ENCODE assay signal across 8 cellular contexts in the genomic region with DNA sequence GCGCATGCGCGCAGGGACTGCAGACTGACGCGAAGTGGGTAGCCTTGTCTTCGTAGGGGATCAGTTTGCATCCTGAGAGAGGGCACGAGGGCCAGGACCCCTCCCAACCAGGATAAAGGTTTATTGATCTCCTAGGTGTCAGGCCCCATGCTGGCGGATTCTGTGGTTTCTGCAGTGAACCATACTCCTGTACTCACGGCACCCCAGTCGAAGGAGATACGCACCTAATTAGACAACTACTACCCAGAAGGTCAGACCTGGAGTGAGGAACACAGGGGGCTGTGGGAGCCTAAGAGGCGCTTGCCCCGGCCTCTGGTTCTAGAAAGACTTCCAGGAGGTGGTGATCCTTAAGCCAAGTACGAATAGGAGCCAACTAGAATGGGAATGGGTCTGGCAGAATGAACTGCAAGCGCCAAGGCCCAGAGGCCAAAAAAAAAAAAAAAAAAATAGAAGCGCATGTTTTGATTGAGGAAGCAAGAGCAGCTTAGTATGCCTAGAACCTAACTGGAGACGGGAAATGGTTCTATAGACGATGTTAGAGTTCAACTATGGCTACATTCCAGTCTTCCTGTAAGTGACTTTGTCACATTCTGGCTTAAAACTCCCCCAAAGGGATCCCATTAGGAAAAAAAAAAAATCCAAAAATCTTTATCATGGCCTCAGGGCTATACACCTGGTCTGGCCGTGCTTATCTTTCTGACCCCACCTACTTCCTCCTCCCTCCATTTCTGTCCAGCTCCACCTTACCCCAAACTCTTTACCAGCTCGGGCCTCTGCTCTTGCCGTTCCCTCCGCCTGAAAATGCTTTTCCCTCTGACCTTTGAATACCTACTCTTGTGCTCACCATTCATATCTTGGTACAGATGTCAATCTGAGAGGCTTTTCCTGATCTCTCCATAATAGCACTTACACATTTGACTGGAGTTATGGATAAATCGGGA. TPM values are rescaled to one million over a fixed set of nuclear protein-coding genes. Genes with fewer than 3 reads are reported as not detected.
DNase-seq lines count a peak whose midpoint lies in the region; ATAC-seq, FAIRE-seq and TF ChIP-seq lines count a peak whose summit lies in the region.

No MANE protein-coding gene starts in this region.

- H3K9ac ChIP-seq in HUES6 (ENCODE audit: low read length) = peak overlapping the region; percentile 94

- no peak for TF ChIP-seq CTCF in gastroesophageal sphincter (IDR thresholded peaks at IDR 0.05)

- no peaks in the 10 kb centered on the region for H3K27me3 ChIP-seq in HUES6 (ENCODE audit: control insufficient read depth, insufficient read depth, low read length)
- H3K27me3 ChIP-seq in gastroesophageal sphincter = no peaks in the 10 kb centered on the region
- H3K27me3 ChIP-seq in small intestine (ENCODE audit: control insufficient read depth in 2 of 2, insufficient read depth in 2 of 2, low read length in 2 of 2) = no peaks in the 10 kb centered on the region

- peaks cover 30% of the 10 kb centered on the region for H3K4me1 ChIP-seq in HUES6 (ENCODE audit: control insufficient read depth, insufficient read depth, low read length)
- H3K4me1 ChIP-seq in gastroesophageal sphincter = peaks cover 0 to 33% (median 5%) of the 10 kb centered on the region in 3 donors
- peaks cover 0 to 9% of the 10 kb centered on the region in 2 donors for H3K4me1 ChIP-seq in small intestine (ENCODE audit: control insufficient read depth in 2 of 2, insufficient read depth in 1 of 2, low read depth in 1 of 2, low read length in 1 of 2)

- H3K9me3 ChIP-seq in HUES6 (ENCODE audit: control insufficient read depth, insufficient read depth, low read depth, low read length) (no peaks in the 10 kb centered on the region), gastroesophageal sphincter (no peaks in the 10 kb centered on the region), small intestine (ENCODE audit: control insufficient read depth, low read depth) (no peaks in the 10 kb centered on the region)

- TF ChIP-seq POLR2A in gastroesophageal sphincter (IDR thresholded peaks at IDR 0.05) = no peak

- no peak for FAIRE-seq in small intestine (lab: Jason Lieb, UNC)

- H3K36me3 ChIP-seq in HUES6 (ENCODE audit: control insufficient read depth, insufficient read depth, low read length) (no peaks in the 10 kb centered on the region), gastroesophageal sphincter (peaks cover 0 to 4% of the 10 kb centered on the region in 2 donors), small intestine (ENCODE audit: control insufficient read depth in 2 of 2, insufficient read depth in 2 of 2, low read length in 2 of 2) (no peaks in the 10 kb centered on the region)

- no peak for ATAC-seq in gastroesophageal sphincter
- no peak for ATAC-seq in HG02840 (IDR thresholded peaks at IDR 0.05; ENCODE audit: low FRiP score, unreplicated experiment)
- no peak for ATAC-seq in HG02588 (IDR thresholded peaks at IDR 0.05; ENCODE audit: unreplicated experiment)
- ATAC-seq in GM18868 (IDR thresholded peaks at IDR 0.05; ENCODE audit: unreplicated experiment) = no peak

- H3K27ac ChIP-seq in HUES6 (ENCODE audit: low read depth, low read length) (peak overlapping the region; percentile 95), gastroesophageal sphincter (peak overlapping the region; percentile 79 to 99 (median 98)), small intestine (ENCODE audit: low read depth in 1 of 2, low read length in 1 of 2) (peak overlapping the region; percentile 57 to 99)

- peak; percentile 94 for DNase-seq in activated CD8-positive, alpha-beta memory T cell treated with anti-CD3 and anti-CD28 coated beads, Interleukin-2, amount 50 U/mL, for 48 hours
- DNase-seq in small intestine (no peak), islet precursor cell (no peak)

- TF ChIP-seq EP300 in gastroesophageal sphincter (IDR thresholded peaks at IDR 0.05) = no peak

- 53 to 91% methylated on average over 5 to 8 of the region's 23 CpGs for WGBS in gastroesophageal sphincter (ENCODE audit: low coverage in 1 of 2), 2 donors
- 30 to 43% (median 42%) methylated on average over 23 of the region's 23 CpGs for WGBS in small intestine, 3 donors

- peak overlapping the region; percentile 83 for H3K4me3 ChIP-seq in HUES6 (ENCODE audit: low read depth, low read length)
- peak overlapping the region; percentile 58 to 85 for H3K4me3 ChIP-seq in gastroesophageal sphincter
- H3K4me3 ChIP-seq in small intestine (ENCODE audit: low read depth in 1 of 2, low read length in 2 of 2) = peak overlapping the region; percentile 71 to 77

RNA-seq across cellular contexts. Expression of a gene that starts 0.9 kb away (rescaled TPM):
- total RNA-seq in gastroesophageal sphincter = 10 to 100 TPM; 33.9 to 54.1 (median 45.0) TPM
- polyA plus RNA-seq in small intestine = 10 to 100 TPM; 16.8 to 43.2 (median 20.3) TPM

RNA-seq across cellular contexts. Expression of a gene that starts 8.4 kb away (rescaled TPM):
- under 1 TPM in 1 of 4 donors, not detected in 3; 0.13 TPM for total RNA-seq in gastroesophageal sphincter
- polyA plus RNA-seq in small intestine = under 1 TPM; 0.27 to 0.67 (median 0.31) TPM

RNA-seq across cellular contexts. Expression of a gene that starts 19.3 kb away (rescaled TPM):
- 10 to 100 TPM; 19.8 to 52.5 (median 31.6) TPM for total RNA-seq in gastroesophageal sphincter
- 1 to 10 TPM in 2 of 3 donors, not detected in 1; 1.1 to 6.8 TPM for polyA plus RNA-seq in small intestine

RNA-seq across cellular contexts. Expression of a gene that starts 23.9 kb away (rescaled TPM):
- 10 to 100 TPM; 10.8 to 19.9 (median 14.2) TPM for total RNA-seq in gastroesophageal sphincter
- 10 to 100 TPM; 14.9 to 24.2 (median 19.5) TPM for polyA plus RNA-seq in small intestine

RNA-seq across cellular contexts. Expression of a gene that starts 24.4 kb away (rescaled TPM):
- 10 to 100 TPM; 25.5 to 38.5 (median 27.8) TPM for total RNA-seq in gastroesophageal sphincter
- 1 to 10 TPM; 2.0 to 5.6 (median 2.2) TPM for polyA plus RNA-seq in small intestine
